1 cellular context compared by ENCODE assay signal in the genomic region with DNA sequence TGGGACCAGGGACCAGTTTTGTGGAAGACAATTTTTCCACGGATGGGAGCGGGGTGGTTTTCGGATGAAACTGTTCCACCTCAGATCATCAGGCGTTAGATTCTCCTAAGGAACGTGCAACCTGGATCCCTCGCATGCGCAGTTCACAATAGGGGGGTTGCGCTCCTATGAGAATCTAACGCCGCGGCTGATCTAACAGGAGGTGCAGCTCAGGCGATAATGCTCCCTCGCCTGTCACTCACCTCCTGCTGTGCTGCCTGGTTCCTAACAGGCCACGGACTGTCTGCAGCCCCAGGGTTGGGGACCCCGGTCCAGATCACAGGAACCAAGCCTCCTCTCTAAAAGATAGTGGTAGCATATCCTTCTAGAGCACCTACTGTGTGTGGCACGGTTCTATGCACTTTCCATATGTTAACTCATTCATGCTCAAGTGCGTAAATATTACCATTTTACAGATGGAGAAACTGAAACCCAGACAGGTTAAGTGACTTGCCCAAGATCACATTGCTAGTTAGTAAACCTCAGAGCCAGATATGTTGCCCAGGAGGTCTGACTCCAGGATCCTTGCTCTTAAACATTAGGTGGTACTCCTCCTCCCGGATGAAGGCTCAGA.
TF ChIP-seq lines count a peak whose summit lies in the region.

No MANE protein-coding gene starts in this region.

TF ChIP-seq in IMR-90, 13 proteins besides CTCF, POLR2A, EP300 and RAD21 (continued from another document):
- no peak for TF ChIP-seq MAZ (IDR thresholded peaks at IDR 0.05; ENCODE audit: borderline replicate concordance, low read depth, low read length)
